Comparison of ENCODE assay signal across 8 cellular contexts in genomic region chr6:43013843-43014433, GRCh38. TPM values are rescaled to one million over a fixed set of nuclear protein-coding genes. Genes with fewer than 3 reads are reported as not detected.
A peak's percentile ranks its signal among the peaks of the same experiment; 100 is the strongest.
DNase-seq lines count a peak whose midpoint lies in the region; ATAC-seq and TF ChIP-seq lines count a peak whose summit lies in the region.

Gene KLHDC3, plus strand, starts transcription at chr6:43014249. Its CDS starts 2,944 bp downstream, at chr6:43017193.
Gene MEA1, minus strand, starts transcription at chr6:43013946. Its CDS starts 133 bp downstream, at chr6:43013813.

- peaks cover 0 to 2% of the 10 kb centered on the region in 2 donors for H3K27me3 Mint-ChIP-seq in CD8-positive, alpha-beta memory T cell

- ATAC-seq in GM19468 (IDR thresholded peaks at IDR 0.05; ENCODE audit: extremely low read depth, unreplicated experiment) = peak; percentile 78
- ATAC-seq in lower lobe of right lung = peak; percentile 99

- H3K4me3 Mint-ChIP-seq in CD8-positive, alpha-beta memory T cell = peak within 1 kb of the TSS; percentile 86 to 96 (median 90)

- TF ChIP-seq CTCF in lower lobe of right lung (IDR thresholded peaks at IDR 0.05) = no peak

- H3K27me3 ChIP-seq in CD8-positive, alpha-beta memory T cell (ENCODE audit: insufficient read depth, low read length, poor library complexity, severe bottlenecking) = no peaks in the 10 kb centered on the region
- no peaks in the 10 kb centered on the region for H3K27me3 ChIP-seq in lower lobe of right lung (ENCODE audit: low read depth)

- H3K36me3 ChIP-seq in CD8-positive, alpha-beta memory T cell (ENCODE audit: insufficient read depth, low read length) = peaks cover 33% of the 10 kb centered on the region
- peaks cover 52% of the 10 kb centered on the region for H3K36me3 ChIP-seq in lower lobe of right lung

- peaks cover 48 to 70% (median 54%) of the 10 kb centered on the region in 3 donors for H3K4me1 Mint-ChIP-seq in CD8-positive, alpha-beta memory T cell

- H3K27ac ChIP-seq in CD8-positive, alpha-beta memory T cell (ENCODE audit: low read depth, low read length) = peak within 1 kb of the TSS; percentile 81
- H3K27ac ChIP-seq in lower lobe of right lung = peak within 1 kb of the TSS; percentile 76

- H3K9me3 Mint-ChIP-seq in CD8-positive, alpha-beta memory T cell = no peaks in the 10 kb centered on the region

- H3K9me3 ChIP-seq in CD8-positive, alpha-beta memory T cell (ENCODE audit: low read length) = no peaks in the 10 kb centered on the region
- H3K9me3 ChIP-seq in lower lobe of right lung = no peaks in the 10 kb centered on the region

- peak; percentile 97 to 100 (median 99) for DNase-seq in CD8-positive, alpha-beta memory T cell
- peak; percentile 98 for DNase-seq in HS-5 (ENCODE audit: low read depth)
- DNase-seq in NK-92 treated with Interleukin-12 subunit alpha and Interleukin-12 subunit beta, amount 100 ng/mL, for 24 hours (lab: John Stamatoyannopoulos, UW) = peak; percentile 99
- DNase-seq in activated CD8-positive, alpha-beta memory T cell treated with anti-CD3 and anti-CD28 coated beads for 24 hours = peak; percentile 98
- DNase-seq in effector CD4-positive, alpha-beta T cell = peak; percentile 96
- peak; percentile 99 for DNase-seq in lower lobe of right lung
- DNase-seq in stimulated activated CD4-positive, alpha-beta T cell treated with anti-CD3 and anti-CD28 coated beads, TNF-alpha, amount 100 ng/mL, for 24 hours (ENCODE audit: low read depth in 3 of 3) = peak; percentile 98 to 99 (median 98)

- peak within 1 kb of the TSS; percentile 81 for H3K4me3 ChIP-seq in CD8-positive, alpha-beta memory T cell (ENCODE audit: low read length)
- H3K4me3 ChIP-seq in lower lobe of right lung = peak within 1 kb of the TSS; percentile 69

- peaks cover 42% of the 10 kb centered on the region for H3K4me1 ChIP-seq in CD8-positive, alpha-beta memory T cell (ENCODE audit: insufficient read depth, low read length)
- H3K4me1 ChIP-seq in lower lobe of right lung = peaks cover 41% of the 10 kb centered on the region

- POLR2A ChIA-PET in CD8-positive, alpha-beta memory T cell (lab: Charles Lee) = interaction anchor here (0.5 to 3.4 kb wide), 10 partner anchors 10 to 496 kb away, joined by 3 to 24 read pairs (median 9); partner anchors contain the start of genes CNPY3, CUL7, KLC4 and LRRC73

- H3K27ac Mint-ChIP-seq in CD8-positive, alpha-beta memory T cell = peak within 1 kb of the TSS; percentile 59 to 97 (median 92)

- H3K36me3 Mint-ChIP-seq in CD8-positive, alpha-beta memory T cell = peaks cover 0 to 75% (median 5%) of the 10 kb centered on the region in 3 donors

- intact Hi-C loops in lower lobe of right lung (cut with DNase I) = no loop called here

- CTCF ChIA-PET in CD8-positive, alpha-beta memory T cell (lab: Charles Lee) = interaction anchor here (0.9 to 3.2 kb wide), 6 partner anchors 10 to 129 kb away, joined by 3 to 17 read pairs (median 4); partner anchors contain the start of genes CNPY3 and PPP2R5D

RNA-seq across cellular contexts. Expression of gene KLHDC3, which starts in this region (rescaled TPM):
- total RNA-seq in CD8-positive, alpha-beta memory T cell = 10 to 100 TPM; 73.5 to 74.1 TPM
- 90.7 TPM for polyA plus RNA-seq in CD8-positive, alpha-beta memory T cell
- 59.3 TPM for total RNA-seq in lower lobe of right lung

RNA-seq across cellular contexts. Expression of gene MEA1, which starts in this region (rescaled TPM):
- 100 to 1,000 TPM; 102 to 108 TPM for total RNA-seq in CD8-positive, alpha-beta memory T cell
- polyA plus RNA-seq in CD8-positive, alpha-beta memory T cell = 84.8 TPM
- total RNA-seq in lower lobe of right lung = 44.8 TPM

Comparison
In these comparisons a context has a peak if more than half of its experiments do, and no peak if none do; other contexts are left out.
1. Peak in every context shown above with its lines: DNase-seq, ATAC-seq, H3K4me3 ChIP-seq and H3K27ac ChIP-seq.